Comparison of ENCODE assay signal across 31 cellular contexts in genomic region chr6:53431704-53432103, GRCh38.
A peak's percentile ranks its signal among the peaks of the same experiment; 100 is the strongest.
DNase-seq lines count a peak whose midpoint lies in the region; ATAC-seq, FAIRE-seq and TF ChIP-seq lines count a peak whose summit lies in the region.
"Had no signal": no experiment of that assay in that cellular context is flagged by ENCODE, and none has a peak within 500 bp of the region (broad histone marks: within the 10 kb centered on the region; RNA-seq: fewer than 3 reads in every experiment).

No MANE protein-coding gene starts in this region.

- H3K9me3 ChIP-seq in MM.1S (replicated peaks; ENCODE audit: insufficient read depth, low read length) = no peaks in the 10 kb centered on the region
- no peaks in the 10 kb centered on the region for H3K9me3 ChIP-seq in Caco-2
- H3K9me3 ChIP-seq: adrenal gland, gastroesophageal sphincter, left lung, Peyer's patch, psoas muscle, thyroid gland had no signal

- H3K4me3 ChIP-seq in MM.1S (ENCODE audit: low read length) (no peak overlapping the region), Caco-2 (ENCODE audit: low read depth, low read length) (no peak overlapping the region)
- H3K4me3 ChIP-seq: adrenal gland, gastroesophageal sphincter, GM23248, left lung, Peyer's patch, psoas muscle, thyroid gland had no signal

- no TSS peak for BruUV-seq in Caco-2 (replicated peaks; lab: Mats Ljungman, UMichigan)

- H3K27ac Mint-ChIP-seq in osteocyte (ENCODE audit: unreplicated experiment) (no peak overlapping the region), Caco-2 (ENCODE audit: unreplicated experiment) (no peak overlapping the region)
- H3K27ac Mint-ChIP-seq: activated CD4-positive, alpha-beta T cell treated with anti-CD3 and anti-CD28 coated beads, Interleukin-2, amount 10 ng/mL, durations not matched to agents 7 days and 5 days; activated T-cell treated with anti-CD3 and anti-CD28 coated beads, Interleukin-2, amount 50 U/mL, for 72 hours; B cell; HFFc6; mesothelial cell of epicardium had no signal

- peak overlapping the region; percentile 7; the same call in 1 of the 2 replicates for H2AFZ ChIP-seq in MM.1S (ENCODE audit: low read length)
- H2AFZ ChIP-seq: GM23248 had no signal

- CTCF ChIA-PET in Caco-2 (lab: Charles Lee) = no interaction called here

- peaks cover 7% of the 10 kb centered on the region for H3K4me1 Mint-ChIP-seq in osteocyte (ENCODE audit: unreplicated experiment)
- H3K4me1 Mint-ChIP-seq in Caco-2 (ENCODE audit: low read depth, unreplicated experiment) = no peaks in the 10 kb centered on the region

- H3K4me1 ChIP-seq in MM.1S (ENCODE audit: low read length) = peaks cover 24% of the 10 kb centered on the region
- H3K4me1 ChIP-seq in Caco-2 = 0 out of 2 replicates have a peak, but pooled peaks cover 10% of the 10 kb centered on the region
- H3K4me1 ChIP-seq: gastroesophageal sphincter, Peyer's patch, psoas muscle, thyroid gland had no signal

- no peaks in the 10 kb centered on the region for H3K9me2 ChIP-seq in MM.1S (replicated peaks; ENCODE audit: insufficient read depth, low read length)

- TF ChIP-seq CTCF in MM.1S (IDR thresholded peaks at IDR 0.05; ENCODE audit: low read length) (no peak), osteocyte (IDR thresholded peaks at IDR 0.05) (no peak), Caco-2 (IDR thresholded peaks at IDR 0.05; ENCODE audit: insufficient read depth in 1 of 2, low read depth in 1 of 2, low read length in 1 of 2, severe bottlenecking in 1 of 2, unreplicated experiment in 1 of 2) (no peak)

- H3K27ac ChIP-seq in MM.1S (ENCODE audit: low read length) = no peak overlapping the region
- H3K27ac ChIP-seq: gastroesophageal sphincter, Peyer's patch, psoas muscle, thyroid gland had no signal

- DNase-seq in NCI-H82 (lab: John Stamatoyannopoulos, UW) (peak; percentile 12), NCI-H82 treated with DMSO at 0.1 percent for 48 hours (lab: John Stamatoyannopoulos, UW; ENCODE audit: unreplicated experiment) (no peak), MM.1S (peak; percentile 49), left lobe of liver (ENCODE audit: low spot score) (no peak), urothelium cell line (ENCODE audit: low spot score) (no peak), osteocyte (ENCODE audit: extremely low spot score, unreplicated experiment) (no peak), Caco-2 (no peak)
- DNase-seq: activated CD4-positive, alpha-beta T cell treated with anti-CD3 and anti-CD28 coated beads, Interleukin-2, amount 10 ng/mL, durations not matched to agents 7 days and 5 days; activated naive CD4-positive, alpha-beta T cell; activated T-cell treated with anti-CD3 and anti-CD28 coated beads, Interleukin-2, amount 50 U/mL, for 72 hours; adrenal gland; brain microvascular endothelial cell; GM23248; HFFc6; Kasumi-1; left lung; NCI-H1105; NCI-H2029 treated with DMSO at 0.1 percent for 48 hours; NCI-H345; nucleus accumbens; Peyer's patch; psoas muscle; stimulated activated naive CD8-positive, alpha-beta T cell treated with anti-CD3 and anti-CD28 coated beads, Interleukin-15, Interleukin-2, amounts not matched to agents 100 U/mL and 50 U/mL, for 24 hours; SW 1271; T-helper 9 cell; thyroid gland had no signal

- H3K9ac ChIP-seq in MM.1S (ENCODE audit: low read length) = no peak overlapping the region
- H3K9ac ChIP-seq: GM23248 had no signal

- no peaks in the 10 kb centered on the region for H3K36me3 ChIP-seq in MM.1S (replicated peaks; ENCODE audit: insufficient read depth, low read length)
- H3K36me3 ChIP-seq in Caco-2 (ENCODE audit: control insufficient read depth, insufficient read depth, low read length) = no peaks in the 10 kb centered on the region
- H3K36me3 ChIP-seq: adrenal gland, brain microvascular endothelial cell, gastroesophageal sphincter, left lung, Peyer's patch, thyroid gland had no signal

- H3K36me3 Mint-ChIP-seq in osteocyte (ENCODE audit: unreplicated experiment) (no peaks in the 10 kb centered on the region), Caco-2 (ENCODE audit: insufficient read depth, unreplicated experiment) (no peaks in the 10 kb centered on the region)
- H3K36me3 Mint-ChIP-seq: mesothelial cell of epicardium; naive thymus-derived CD4-positive, alpha-beta T cell had no signal

- no peak overlapping the region for H3K4me3 Mint-ChIP-seq in osteocyte (ENCODE audit: unreplicated experiment)
- no peak overlapping the region for H3K4me3 Mint-ChIP-seq in Caco-2 (ENCODE audit: unreplicated experiment)
- H3K4me3 Mint-ChIP-seq: activated CD4-positive, alpha-beta T cell treated with anti-CD3 and anti-CD28 coated beads, Interleukin-2, amount 10 ng/mL, durations not matched to agents 7 days and 5 days; activated T-cell treated with anti-CD3 and anti-CD28 coated beads, Interleukin-2, amount 50 U/mL, for 72 hours; B cell; HFFc6; mesothelial cell of epicardium; naive thymus-derived CD4-positive, alpha-beta T cell had no signal

- H4K20me1 ChIP-seq in MM.1S (ENCODE audit: insufficient read depth, low read length) = no peaks in the 10 kb centered on the region

- intact Hi-C loops in Caco-2 (cut with micrococcal nuclease; ENCODE audit: unreplicated experiment) = no loop called here

- ATAC-seq in left lobe of liver = peak; percentile 28
- no peak for ATAC-seq in activated CD4-positive, CD25-positive, alpha-beta regulatory T cell treated with anti-CD3 and anti-CD28 coated beads, Interleukin-2, amount 50 U/mL, for 24 hours
- ATAC-seq: gastroesophageal sphincter; psoas muscle; stimulated activated naive CD8-positive, alpha-beta T cell treated with anti-CD3 and anti-CD28 coated beads, Interleukin-15, Interleukin-2, amounts not matched to agents 100 U/mL and 50 U/mL, for 24 hours had no signal

- H3K4me2 ChIP-seq in MM.1S (ENCODE audit: low read depth, low read length) = no peak overlapping the region

- no peaks in the 10 kb centered on the region for H3K79me2 ChIP-seq in MM.1S (ENCODE audit: low read length)

- peaks cover 15% of the 10 kb centered on the region for H3F3A ChIP-seq in MM.1S (ENCODE audit: insufficient read depth, low read length)

- H3K27me3 Mint-ChIP-seq in osteocyte (ENCODE audit: unreplicated experiment) (peaks cover 31% of the 10 kb centered on the region), Caco-2 (ENCODE audit: insufficient read depth, unreplicated experiment) (peaks cover 27% of the 10 kb centered on the region)
- H3K27me3 Mint-ChIP-seq: B cell had no signal

- no peaks in the 10 kb centered on the region for H3K27me3 ChIP-seq in MM.1S (replicated peaks; ENCODE audit: insufficient read depth, low read length)
- H3K27me3 ChIP-seq in Caco-2 (replicated peaks; ENCODE audit: control insufficient read depth, insufficient read depth, low read length) = no peaks in the 10 kb centered on the region; the same call in 1 of the 2 replicates
- H3K27me3 ChIP-seq: adrenal gland, brain microvascular endothelial cell, gastroesophageal sphincter, left lung, Peyer's patch, thyroid gland had no signal

- POLR2A ChIA-PET in Caco-2 (lab: Charles Lee) = no interaction called here

- peak; percentile 20 for FAIRE-seq in urothelium cell line (lab: Jason Lieb, UNC)

- no peaks in the 10 kb centered on the region for H3K9me3 Mint-ChIP-seq in osteocyte (ENCODE audit: unreplicated experiment)
- no peaks in the 10 kb centered on the region for H3K9me3 Mint-ChIP-seq in Caco-2 (ENCODE audit: unreplicated experiment)
- H3K9me3 Mint-ChIP-seq: activated CD4-positive, alpha-beta T cell treated with anti-CD3 and anti-CD28 coated beads, Interleukin-2, amount 10 ng/mL, durations not matched to agents 7 days and 5 days; activated T-cell treated with anti-CD3 and anti-CD28 coated beads, Interleukin-2, amount 50 U/mL, for 72 hours; HFFc6; mesothelial cell of epicardium; naive thymus-derived CD4-positive, alpha-beta T cell had no signal

Comparison
In these comparisons a context has a peak if more than half of its experiments do, and no peak if none do; other contexts are left out.
1. DNase-seq: peak in NCI-H82 (single experiment) and MM.1S (single experiment); none in NCI-H82 treated with DMSO at 0.1 percent for 48 hours (single experiment), left lobe of liver (single experiment), urothelium cell line (single experiment), osteocyte (single experiment) and Caco-2 (0 of 2).